ENCODE assay signal across 27 cellular contexts in the genomic region with DNA sequence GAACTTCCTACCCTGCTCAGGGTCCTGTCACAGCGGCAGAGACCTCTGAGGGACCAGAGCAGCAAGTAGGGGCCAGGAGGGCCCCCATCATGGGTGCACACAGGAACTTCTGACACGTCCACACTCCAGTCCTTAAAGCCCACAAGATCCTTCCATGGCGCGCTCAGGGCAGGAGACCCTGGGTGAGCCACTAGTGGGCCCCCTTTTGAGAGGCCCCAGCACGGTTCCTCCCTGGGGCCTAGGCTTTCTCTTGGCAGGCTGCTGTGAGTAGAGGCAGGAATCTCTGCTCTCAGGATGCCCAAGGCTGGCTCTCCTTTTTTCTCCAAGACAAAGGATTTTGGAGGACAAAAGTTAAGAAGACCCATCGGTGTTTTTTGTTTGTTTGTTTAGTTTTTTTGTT.
"Had no signal": no experiment of that assay in that cellular context is flagged by ENCODE, and none has a peak within 500 bp of the region (broad histone marks: within the 10 kb centered on the region; RNA-seq: fewer than 3 reads in every experiment).

No MANE protein-coding gene starts in this region.

- H3K4me3 ChIP-seq: ascending aorta, body of pancreas, SK-N-MC had no signal

- H3K9me3 Mint-ChIP-seq: activated B cell treated with CpG ODN at 0.5 μM for 24 hours; activated CD4-positive, alpha-beta T cell treated with anti-CD3 and anti-CD28 coated beads, Interleukin-2, amount 10 ng/mL, durations not matched to agents 24 days and 14 days; activated naive CD4-positive, alpha-beta T cell treated with anti-CD3 and anti-CD28 coated beads, Interleukin-2, amount 50 U/mL, for 72 hours; activated naive CD8-positive, alpha-beta T cell treated with anti-CD3 and anti-CD28 coated beads, Interleukin-2, amount 50 U/mL, for 24 hours; activated T-cell treated with anti-CD3 and anti-CD28 coated beads, Interleukin-2, amount 50 U/mL, for 4 hours had no signal

- H3K36me3 ChIP-seq: ascending aorta had no signal

- H3K36me3 Mint-ChIP-seq: activated CD8-positive, alpha-beta memory T cell treated with anti-CD3 and anti-CD28 coated beads, Interleukin-2, amount 10 ng/mL, durations not matched to agents 7 days and 5 days; activated naive CD4-positive, alpha-beta T cell treated with anti-CD3 and anti-CD28 coated beads, Interleukin-2, amount 50 U/mL, for 72 hours had no signal

- DNase-seq: activated B cell treated with CpG ODN at 0.5 μM for 24 hours; activated CD4-positive, alpha-beta T cell treated with anti-CD3 and anti-CD28 coated beads for 1 hour; activated CD4-positive, alpha-beta T cell treated with anti-CD3 and anti-CD28 coated beads, Interleukin-2, amount 10 ng/mL, durations not matched to agents 24 days and 14 days; activated CD4-positive, alpha-beta T cell treated with anti-CD3 and anti-CD28 coated beads, Interleukin-2, amount 50 U/mL, for 48 hours; activated CD8-positive, alpha-beta memory T cell treated with anti-CD3 and anti-CD28 coated beads, Interleukin-2, amount 10 ng/mL, durations not matched to agents 7 days and 5 days; activated effector memory CD4-positive, alpha-beta T cell treated with anti-CD3 and anti-CD28 coated beads, Interleukin-2, amount 50 U/mL, for 16 hours; activated naive CD4-positive, alpha-beta T cell treated with Interleukin-2 at 50 U/mL for 16 hours; activated naive CD8-positive, alpha-beta T cell treated with anti-CD3 and anti-CD28 coated beads, Interleukin-2, amount 50 U/mL, for 24 hours; activated T-cell treated with anti-CD3 and anti-CD28 coated beads, Interleukin-2, amount 50 U/mL, for 4 hours; amniotic stem cell; body of pancreas; central memory CD4-positive, alpha-beta T cell; MM.1S; NCI-H1105; NCI-H1436; NCI-H1694 treated with DMSO at 0.1 percent for 48 hours; NCI-H2029 treated with DMSO at 0.1 percent for 48 hours; NCI-H510A treated with DMSO at 0.1 percent for 48 hours; NCI-H69; NK-92 treated with Interleukin-12 subunit alpha and Interleukin-12 subunit beta, amount 100 ng/mL, for 24 hours; OCI-M1; RPMI8226 had no signal

- H3K27me3 ChIP-seq: ascending aorta, body of pancreas had no signal

- H3K9me3 ChIP-seq: ascending aorta, body of pancreas had no signal

- H3K4me3 Mint-ChIP-seq: activated B cell treated with CpG ODN at 0.5 μM for 24 hours; activated CD4-positive, alpha-beta T cell treated with anti-CD3 and anti-CD28 coated beads, Interleukin-2, amount 10 ng/mL, durations not matched to agents 24 days and 14 days; activated CD8-positive, alpha-beta memory T cell treated with anti-CD3 and anti-CD28 coated beads, Interleukin-2, amount 10 ng/mL, durations not matched to agents 7 days and 5 days; activated naive CD8-positive, alpha-beta T cell treated with anti-CD3 and anti-CD28 coated beads, Interleukin-2, amount 50 U/mL, for 24 hours; activated T-cell treated with anti-CD3 and anti-CD28 coated beads, Interleukin-2, amount 50 U/mL, for 4 hours had no signal

- H3K27ac ChIP-seq: ascending aorta, body of pancreas, SK-N-MC had no signal

- H3K27ac Mint-ChIP-seq: activated B cell treated with CpG ODN at 0.5 μM for 24 hours; activated CD4-positive, alpha-beta T cell treated with anti-CD3 and anti-CD28 coated beads, Interleukin-2, amount 10 ng/mL, durations not matched to agents 24 days and 14 days; activated CD8-positive, alpha-beta memory T cell treated with anti-CD3 and anti-CD28 coated beads, Interleukin-2, amount 10 ng/mL, durations not matched to agents 7 days and 5 days; activated naive CD4-positive, alpha-beta T cell treated with anti-CD3 and anti-CD28 coated beads, Interleukin-2, amount 50 U/mL, for 72 hours; activated naive CD8-positive, alpha-beta T cell treated with anti-CD3 and anti-CD28 coated beads, Interleukin-2, amount 50 U/mL, for 24 hours had no signal

- ATAC-seq: activated CD8-positive, alpha-beta memory T cell treated with anti-CD3 and anti-CD28 coated beads, Interleukin-2, amount 10 ng/mL, durations not matched to agents 7 days and 5 days; activated naive CD4-positive, alpha-beta T cell treated with anti-CD3 and anti-CD28 coated beads, Interleukin-2, amount 50 U/mL, for 72 hours; activated naive CD8-positive, alpha-beta T cell treated with anti-CD3 and anti-CD28 coated beads, Interleukin-2, amount 50 U/mL, for 24 hours; activated T-cell treated with anti-CD3 and anti-CD28 coated beads, Interleukin-2, amount 50 U/mL, for 4 hours; body of pancreas; Panc1; Right ventricle myocardium inferior had no signal

- H3K27me3 Mint-ChIP-seq: activated B cell treated with CpG ODN at 0.5 μM for 24 hours; activated naive CD8-positive, alpha-beta T cell treated with anti-CD3 and anti-CD28 coated beads, Interleukin-2, amount 50 U/mL, for 24 hours had no signal
